ENCODE assay signal across 1 cellular context in the genomic region with DNA sequence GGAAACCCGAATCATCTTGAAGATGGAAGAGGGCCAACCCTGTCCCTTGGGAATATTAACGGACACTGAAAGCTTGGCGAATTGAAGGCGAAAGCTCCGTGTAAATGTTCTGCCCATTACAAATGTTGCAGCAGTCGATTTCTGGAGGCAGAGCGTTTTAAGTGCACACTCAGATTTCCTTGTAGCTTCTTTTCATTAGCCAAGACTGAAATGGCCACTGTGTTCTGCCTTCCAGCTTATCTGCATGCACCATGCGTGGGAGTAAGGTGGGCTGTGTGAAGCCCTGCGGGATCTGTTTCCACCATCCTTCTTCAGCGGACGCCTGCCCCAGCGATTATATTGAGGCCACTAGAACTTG.
TF ChIP-seq lines count a peak whose summit lies in the region.

No MANE protein-coding gene starts in this region.

TF ChIP-seq in K562, 482 proteins besides CTCF, POLR2A, EP300 and RAD21 (continued from another document and continues in another):
- peak; percentile 42; the same call in 1 of the 2 replicates for TF ChIP-seq ZNF592 (IDR thresholded peaks at IDR 0.05)
- TF ChIP-seq ZNF124 (CRISPR knock-in tag; IDR thresholded peaks at IDR 0.05): no peak
- TF ChIP-seq RFX1 (IDR thresholded peaks at IDR 0.05): no peak
- TF ChIP-seq, protein P1, sequence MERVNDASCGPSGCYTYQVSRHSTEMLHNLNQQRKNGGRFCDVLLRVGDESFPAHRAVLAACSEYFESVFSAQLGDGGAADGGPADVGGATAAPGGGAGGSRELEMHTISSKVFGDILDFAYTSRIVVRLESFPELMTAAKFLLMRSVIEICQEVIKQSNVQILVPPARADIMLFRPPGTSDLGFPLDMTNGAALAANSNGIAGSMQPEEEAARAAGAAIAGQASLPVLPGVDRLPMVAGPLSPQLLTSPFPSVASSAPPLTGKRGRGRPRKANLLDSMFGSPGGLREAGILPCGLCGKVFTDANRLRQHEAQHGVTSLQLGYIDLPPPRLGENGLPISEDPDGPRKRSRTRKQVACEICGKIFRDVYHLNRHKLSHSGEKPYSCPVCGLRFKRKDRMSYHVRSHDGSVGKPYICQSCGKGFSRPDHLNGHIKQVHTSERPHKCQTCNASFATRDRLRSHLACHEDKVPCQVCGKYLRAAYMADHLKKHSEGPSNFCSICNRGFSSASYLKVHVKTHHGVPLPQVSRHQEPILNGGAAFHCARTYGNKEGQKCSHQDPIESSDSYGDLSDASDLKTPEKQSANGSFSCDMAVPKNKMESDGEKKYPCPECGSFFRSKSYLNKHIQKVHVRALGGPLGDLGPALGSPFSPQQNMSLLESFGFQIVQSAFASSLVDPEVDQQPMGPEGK (CRISPR knock-in tag; IDR thresholded peaks at IDR 0.05; ENCODE audit: borderline replicate concordance): no peak
- TF ChIP-seq ILF3 (IDR thresholded peaks at IDR 0.05; ENCODE audit: borderline replicate concordance): no peak
- TF ChIP-seq ZNF75A (CRISPR knock-in tag; IDR thresholded peaks at IDR 0.05): no peak
- TF ChIP-seq ZNF277 (CRISPR knock-in tag; IDR thresholded peaks at IDR 0.05; ENCODE audit: borderline replicate concordance): no peak
- no peak for TF ChIP-seq SUPT5H (IDR thresholded peaks at IDR 0.05)
- no peak for TF ChIP-seq ZNF253 (CRISPR knock-in tag; conservative IDR thresholded peaks at IDR 0.05)
- 0 out of 2 replicates have a peak, but pooled peaks have one; percentile 8 for TF ChIP-seq NFE2 (IDR thresholded peaks at IDR 0.05; ENCODE audit: low read depth)
- no peak for TF ChIP-seq SRSF1 (IDR thresholded peaks at IDR 0.05; ENCODE audit: low read depth, low read length)
- TF ChIP-seq NBN (IDR thresholded peaks at IDR 0.05; ENCODE audit: low read depth): 0 out of 2 replicates have a peak, but pooled peaks have one; percentile 29
- TF ChIP-seq GABPB1 (CRISPR knock-in tag; IDR thresholded peaks at IDR 0.05): no peak
- 0 out of 2 replicates have a peak, but pooled peaks have one; percentile 14 for TF ChIP-seq MAFK (IDR thresholded peaks at IDR 0.05; ENCODE audit: low read length)
- TF ChIP-seq CBFA2T2 (conservative IDR thresholded peaks at IDR 0.05): peak; percentile 77
- TF ChIP-seq SREBF2 (CRISPR knock-in tag; IDR thresholded peaks at IDR 0.05): no peak
- no peak for TF ChIP-seq SMAD2 (IDR thresholded peaks at IDR 0.05; ENCODE audit: low read depth, low read length)
- peak; percentile 80 for TF ChIP-seq SMARCE1 (IDR thresholded peaks at IDR 0.05)
- TF ChIP-seq FOSL1 (tag; conservative IDR thresholded peaks at IDR 0.05): no peak
- peak; percentile 31; the same call in 1 of the 2 replicates for TF ChIP-seq MYC (IDR thresholded peaks at IDR 0.05; ENCODE audit: low read depth, low read length)
- TF ChIP-seq MYC (CRISPR knock-in tag; IDR thresholded peaks at IDR 0.05; ENCODE audit: borderline replicate concordance, low read depth): no peak
- peak; percentile 42; the same call in 1 of the 2 replicates for TF ChIP-seq JUND (IDR thresholded peaks at IDR 0.05; ENCODE audit: borderline replicate concordance, low read depth, low read length)
- TF ChIP-seq JUND (tag; IDR thresholded peaks at IDR 0.05; ENCODE audit: borderline replicate concordance, low read depth, low read length): no peak
- TF ChIP-seq ZNF121 (CRISPR knock-in tag; conservative IDR thresholded peaks at IDR 0.05): no peak
- TF ChIP-seq ZNF644 (tag; IDR thresholded peaks at IDR 0.05; ENCODE audit: low read depth): no peak
- peak; percentile 89 for TF ChIP-seq CBFA2T3 (IDR thresholded peaks at IDR 0.05)
- peak in 1 of 2 experiments; percentile 52; a peak in 1 of 4 replicates for TF ChIP-seq ZNF639 (CRISPR knock-in tag; conservative IDR thresholded peaks at IDR 0.05 in 1 of 2, IDR thresholded peaks at IDR 0.05 in 1 of 2)
- no peak for TF ChIP-seq KLF10 (CRISPR knock-in tag; IDR thresholded peaks at IDR 0.05)
- TF ChIP-seq, protein P2, sequence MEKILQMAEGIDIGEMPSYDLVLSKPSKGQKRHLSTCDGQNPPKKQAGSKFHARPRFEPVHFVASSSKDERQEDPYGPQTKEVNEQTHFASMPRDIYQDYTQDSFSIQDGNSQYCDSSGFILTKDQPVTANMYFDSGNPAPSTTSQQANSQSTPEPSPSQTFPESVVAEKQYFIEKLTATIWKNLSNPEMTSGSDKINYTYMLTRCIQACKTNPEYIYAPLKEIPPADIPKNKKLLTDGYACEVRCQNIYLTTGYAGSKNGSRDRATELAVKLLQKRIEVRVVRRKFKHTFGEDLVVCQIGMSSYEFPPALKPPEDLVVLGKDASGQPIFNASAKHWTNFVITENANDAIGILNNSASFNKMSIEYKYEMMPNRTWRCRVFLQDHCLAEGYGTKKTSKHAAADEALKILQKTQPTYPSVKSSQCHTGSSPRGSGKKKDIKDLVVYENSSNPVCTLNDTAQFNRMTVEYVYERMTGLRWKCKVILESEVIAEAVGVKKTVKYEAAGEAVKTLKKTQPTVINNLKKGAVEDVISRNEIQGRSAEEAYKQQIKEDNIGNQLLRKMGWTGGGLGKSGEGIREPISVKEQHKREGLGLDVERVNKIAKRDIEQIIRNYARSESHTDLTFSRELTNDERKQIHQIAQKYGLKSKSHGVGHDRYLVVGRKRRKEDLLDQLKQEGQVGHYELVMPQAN (IDR thresholded peaks at IDR 0.05; ENCODE audit: borderline replicate concordance): no peak
- peak; percentile 48; the same call in 1 of the 2 replicates for TF ChIP-seq GATAD2A (IDR thresholded peaks at IDR 0.05)
- no peak for TF ChIP-seq ARID4B (CRISPR knock-in tag; IDR thresholded peaks at IDR 0.05)
- no peak for TF ChIP-seq FOXP1 (CRISPR knock-in tag; IDR thresholded peaks at IDR 0.05)
- TF ChIP-seq NEUROD1 (IDR thresholded peaks at IDR 0.05; ENCODE audit: borderline replicate concordance, low read depth, low read length, partially characterized antibody): peak; percentile 37
- TF ChIP-seq, protein P3, sequence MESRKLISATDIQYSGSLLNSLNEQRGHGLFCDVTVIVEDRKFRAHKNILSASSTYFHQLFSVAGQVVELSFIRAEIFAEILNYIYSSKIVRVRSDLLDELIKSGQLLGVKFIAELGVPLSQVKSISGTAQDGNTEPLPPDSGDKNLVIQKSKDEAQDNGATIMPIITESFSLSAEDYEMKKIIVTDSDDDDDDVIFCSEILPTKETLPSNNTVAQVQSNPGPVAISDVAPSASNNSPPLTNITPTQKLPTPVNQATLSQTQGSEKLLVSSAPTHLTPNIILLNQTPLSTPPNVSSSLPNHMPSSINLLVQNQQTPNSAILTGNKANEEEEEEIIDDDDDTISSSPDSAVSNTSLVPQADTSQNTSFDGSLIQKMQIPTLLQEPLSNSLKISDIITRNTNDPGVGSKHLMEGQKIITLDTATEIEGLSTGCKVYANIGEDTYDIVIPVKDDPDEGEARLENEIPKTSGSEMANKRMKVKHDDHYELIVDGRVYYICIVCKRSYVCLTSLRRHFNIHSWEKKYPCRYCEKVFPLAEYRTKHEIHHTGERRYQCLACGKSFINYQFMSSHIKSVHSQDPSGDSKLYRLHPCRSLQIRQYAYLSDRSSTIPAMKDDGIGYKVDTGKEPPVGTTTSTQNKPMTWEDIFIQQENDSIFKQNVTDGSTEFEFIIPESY (CRISPR knock-in tag; IDR thresholded peaks at IDR 0.05): no peak
- no peak for TF ChIP-seq SMARCB1 (IDR thresholded peaks at IDR 0.05; ENCODE audit: insufficient read length, low read depth)
- no peak for TF ChIP-seq MCM7 (IDR thresholded peaks at IDR 0.05)
- TF ChIP-seq ZMIZ1 (IDR thresholded peaks at IDR 0.05; ENCODE audit: low read depth in 2 of 2, low read length in 2 of 2): peak in 1 of 2 experiments; percentile 57; a peak in 1 of 4 replicates
- TF ChIP-seq TBP (optimal IDR thresholded peaks at IDR 0.05; ENCODE audit: low read depth, low read length): peak; percentile 24
- no peak for TF ChIP-seq NELFE (IDR thresholded peaks at IDR 0.05; ENCODE audit: insufficient read depth, insufficient read length)
